In the genomic region with DNA sequence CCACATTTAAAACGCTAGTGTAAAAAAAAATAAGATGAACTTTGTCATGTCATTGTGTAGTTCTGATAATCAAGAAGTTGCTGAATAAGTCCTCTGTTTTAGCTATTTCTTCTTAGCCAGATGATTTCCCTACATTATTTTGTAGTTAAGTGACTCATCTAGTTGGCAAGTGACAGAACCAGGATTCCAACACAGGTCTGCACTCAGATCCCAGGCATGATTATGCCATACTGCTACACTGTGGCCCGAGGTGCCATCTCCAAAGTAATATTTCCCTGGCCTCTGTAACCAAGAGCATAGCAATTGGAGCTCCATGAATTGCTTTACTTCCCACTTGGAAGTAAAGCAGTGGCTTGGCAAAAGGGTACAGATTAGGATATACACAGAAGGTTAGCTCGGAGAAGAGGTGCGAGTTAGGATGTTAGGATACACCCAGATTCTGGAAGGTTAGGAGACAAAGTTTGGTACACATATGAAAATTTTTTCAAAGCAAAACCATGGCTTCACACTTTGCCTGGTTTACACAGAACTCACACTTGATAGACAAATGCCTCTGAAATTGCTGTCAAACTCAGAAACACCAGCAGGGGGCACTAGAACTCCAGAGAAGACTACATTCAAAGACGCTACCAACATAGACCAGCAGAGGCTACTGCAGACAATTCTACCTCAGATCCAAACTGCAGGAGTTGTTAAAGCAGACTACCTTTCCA, we compare ENCODE assay signal across 8 cellular contexts. TPM values are rescaled to one million over a fixed set of nuclear protein-coding genes. Genes with fewer than 3 reads are reported as not detected.
DNase-seq lines count a peak whose midpoint lies in the region; ATAC-seq and TF ChIP-seq lines count a peak whose summit lies in the region.

No MANE protein-coding gene starts in this region.

- POLR2A ChIA-PET in RWPE1 (lab: Yijun Ruan, JAX; ENCODE audit: low non-redundant PET): no interaction called here

- WGBS in ovary, 3 donors: 29 to 34% (median 34%) methylated on average over 5 of the region's 5 CpGs
- 19 to 34% methylated on average over 5 of the region's 5 CpGs for WGBS in aorta, 2 donors

- no peaks in the 10 kb centered on the region for H3K79me2 ChIP-seq in DOHH2 (ENCODE audit: control insufficient read depth, low read length)

- no peak overlapping the region for H3K27ac ChIP-seq in DOHH2 (ENCODE audit: low read depth, low read length)
- no peak overlapping the region for H3K27ac ChIP-seq in RWPE1
- H3K27ac ChIP-seq in foreskin keratinocyte: no peak overlapping the region
- H3K27ac ChIP-seq in ovary: no peak overlapping the region
- no peak overlapping the region for H3K27ac ChIP-seq in aorta (ENCODE audit: low read depth in 1 of 2, low read length in 2 of 2)

- intact Hi-C loops in ovary (cut with DNase I): loop anchor here in 2 of 4 donors (5.0 kb wide), 1 partner anchor 82 kb away; no protein-coding TSS in a partner anchor
- intact Hi-C loops in aorta (cut with DNase I): loop anchor here (1.0 to 10.0 kb wide), 3 partner anchors 82 to 599 kb away; no protein-coding TSS in a partner anchor

- H3K36me3 ChIP-seq in DOHH2 (ENCODE audit: control insufficient read depth, low read length) (no peaks in the 10 kb centered on the region), ovary (no peaks in the 10 kb centered on the region), aorta (ENCODE audit: control insufficient read depth in 1 of 2, insufficient read depth in 2 of 2, low read length in 1 of 2) (peaks cover 0 to 1% of the 10 kb centered on the region in 2 donors)

- peak; percentile 71 for TF ChIP-seq CTCF in DOHH2 (IDR thresholded peaks at IDR 0.05; ENCODE audit: low read depth, low read length, poor library complexity, severe bottlenecking)
- TF ChIP-seq CTCF in LNCaP clone FGC (IDR thresholded peaks at IDR 0.05; ENCODE audit: control insufficient read depth, extremely low read depth, insufficient read depth): peak; percentile 72
- TF ChIP-seq CTCF in RWPE1 (conservative IDR thresholded peaks at IDR 0.05; ENCODE audit: low read depth): peak; percentile 42
- TF ChIP-seq CTCF in foreskin keratinocyte (conservative IDR thresholded peaks at IDR 0.05): peak; percentile 89
- TF ChIP-seq CTCF in ovary (IDR thresholded peaks at IDR 0.05): peak; percentile 37 to 93 (median 88)

- H3K4me2 ChIP-seq in DOHH2 (ENCODE audit: low read length): no peak overlapping the region

- TF ChIP-seq EP300 in ovary (IDR thresholded peaks at IDR 0.05): no peak

- TF ChIP-seq POLR2A in ovary (IDR thresholded peaks at IDR 0.05): no peak

- H3K4me1 ChIP-seq in DOHH2 (ENCODE audit: control insufficient read depth, low read length) (peaks cover 13% of the 10 kb centered on the region), foreskin keratinocyte (no peaks in the 10 kb centered on the region), ovary (ENCODE audit: insufficient read depth) (no peaks in the 10 kb centered on the region), aorta (ENCODE audit: control insufficient read depth in 1 of 2, insufficient read depth in 2 of 2, low read length in 2 of 2) (no peaks in the 10 kb centered on the region)

- H3K9me2 ChIP-seq in DOHH2 (replicated peaks; ENCODE audit: control insufficient read depth, low read length): no peaks in the 10 kb centered on the region

- no peaks in the 10 kb centered on the region for H4K20me1 ChIP-seq in DOHH2 (ENCODE audit: control insufficient read depth, insufficient read depth, low read depth, low read length)

- H3K9me3 ChIP-seq in DOHH2 (ENCODE audit: control insufficient read depth, insufficient read depth, low read length) (no peaks in the 10 kb centered on the region), ovary (no peaks in the 10 kb centered on the region), aorta (ENCODE audit: control insufficient read depth, low read length) (no peaks in the 10 kb centered on the region)

- DNase-seq in LNCaP clone FGC (ENCODE audit: low read depth) (peak; percentile 56), RWPE1 (ENCODE audit: low spot score) (peak; percentile 37), foreskin keratinocyte (peak in 1 of 2 donors; percentile 42), ovary (peak in 4 of 5 donors; percentile 50 to 78 (median 57)), aorta (peak in 1 of 2 donors; percentile 54)
- peak; percentile 12 to 36 for DNase-seq in activated T-helper 1 cell treated with anti-CD3 and anti-CD28 coated beads, Interleukin-2, amount 50 U/mL, for 16 hours (ENCODE audit: low read depth in 1 of 2, low spot score in 1 of 2)

- H3F3A ChIP-seq in DOHH2 (ENCODE audit: control insufficient read depth, insufficient read depth): no peaks in the 10 kb centered on the region

- H3K27me3 ChIP-seq in DOHH2 (ENCODE audit: control insufficient read depth, low read length): 0 out of 2 replicates have a peak, but pooled peaks cover 3% of the 10 kb centered on the region
- no peaks in the 10 kb centered on the region for H3K27me3 ChIP-seq in foreskin keratinocyte
- no peaks in the 10 kb centered on the region for H3K27me3 ChIP-seq in ovary
- H3K27me3 ChIP-seq in aorta (ENCODE audit: control insufficient read depth in 1 of 2, insufficient read depth in 2 of 2, low read length in 1 of 2): no peaks in the 10 kb centered on the region

- ATAC-seq in GM21786 (IDR thresholded peaks at IDR 0.05; ENCODE audit: unreplicated experiment) (peak; percentile 81), foreskin keratinocyte (peak; percentile 87), aorta (ENCODE audit: low FRiP score) (peak; percentile 89)

- CTCF ChIA-PET in RWPE1 (lab: Yijun Ruan, JAX): interaction anchor here (0.6 to 1.5 kb wide), 7 partner anchors 10 to 504 kb away, joined by 3 to 9 read pairs (median 3); no protein-coding TSS in a partner anchor

- H3K4me3 ChIP-seq in DOHH2 (ENCODE audit: low read length): no peak overlapping the region
- no peak overlapping the region for H3K4me3 ChIP-seq in LNCaP clone FGC (ENCODE audit: low read depth, low read length)
- H3K4me3 ChIP-seq in ovary: no peak overlapping the region
- H3K4me3 ChIP-seq in aorta (ENCODE audit: low read length in 2 of 2): no peak overlapping the region

RNA-seq across cellular contexts. Expression of a gene that starts 41.4 kb away (rescaled TPM):
- total RNA-seq in foreskin keratinocyte (0.31 and 0.49 TPM in 2 replicates), ovary (10 to 100 TPM in 3 of 7 donors, 1 to 10 TPM in 4; 2.3 to 19.6 (median 9.5) TPM), aorta (10 to 100 TPM; 36.8 to 48.2 TPM)
- polyA plus RNA-seq in foreskin keratinocyte (0.36 and 0.76 TPM in 2 replicates), ovary (10 to 100 TPM in 1 of 2 donors, 1 to 10 TPM in 1; 8.2 to 29.0 TPM), aorta (10 to 100 TPM; 11.6 to 20.5 TPM)

RNA-seq across cellular contexts. Expression of a gene that starts 46.5 kb away (rescaled TPM):
- total RNA-seq in foreskin keratinocyte (2.4 and 3.7 TPM in 2 replicates), ovary (100 to 1,000 TPM in 4 of 7 donors, 10 to 100 TPM in 3; 42.0 to 132 (median 112) TPM), aorta (10 to 100 TPM; 12.6 to 14.4 TPM)
- polyA plus RNA-seq in foreskin keratinocyte (0.88 and 1.1 TPM in 2 replicates), ovary (10 to 100 TPM; 61.1 to 68.0 TPM), aorta (1 to 10 TPM; 3.6 to 5.3 TPM)

RNA-seq across cellular contexts. Expression of a gene that starts 48.8 kb away (rescaled TPM):
- total RNA-seq in foreskin keratinocyte (18.3 and 18.4 TPM in 2 replicates), ovary (10 to 100 TPM; 41.2 to 68.2 (median 52.0) TPM), aorta (10 to 100 TPM in 1 of 2 donors, 1 to 10 TPM in 1; 9.5 to 12.2 TPM)
- polyA plus RNA-seq in foreskin keratinocyte (14.5 and 16.2 TPM in 2 replicates), ovary (10 to 100 TPM; 70.1 to 70.8 TPM), aorta (1 to 10 TPM; 5.6 to 8.9 TPM)
